Comparison of ENCODE assay signal across 15 cellular contexts in the genomic region with DNA sequence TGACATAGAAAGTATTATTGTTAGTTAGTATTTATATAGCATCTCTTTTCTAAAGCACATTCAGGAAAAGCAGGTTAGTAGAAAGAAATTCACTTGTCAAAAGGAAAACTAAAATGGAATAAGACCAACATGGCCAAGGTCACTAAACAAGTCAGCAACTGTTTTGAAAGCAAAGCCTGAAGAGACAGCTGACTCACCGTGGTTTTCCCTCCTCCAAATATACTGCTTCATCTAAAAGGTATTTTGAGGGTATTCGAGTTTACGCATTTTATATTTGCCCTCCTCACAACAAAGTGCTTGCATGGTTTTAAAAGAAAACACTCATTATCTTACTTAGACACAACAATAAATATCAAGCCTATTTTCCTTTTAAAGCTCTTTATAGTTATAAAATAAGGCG. TPM values are rescaled to one million over a fixed set of nuclear protein-coding genes. Genes with fewer than 3 reads are reported as not detected.
DNase-seq lines count a peak whose midpoint lies in the region; ATAC-seq and TF ChIP-seq lines count a peak whose summit lies in the region.
"Had no signal": no experiment of that assay in that cellular context is flagged by ENCODE, and none has a peak within 500 bp of the region (broad histone marks: within the 10 kb centered on the region; RNA-seq: fewer than 3 reads in every experiment).

No MANE protein-coding gene starts in this region.

- DNase-seq in A172 (ENCODE audit: low spot score) = peak; percentile 79
- DNase-seq in HFFc6 = peak; percentile 23
- DNase-seq in amniotic epithelial cell (ENCODE audit: low read depth) = peak; percentile 88
- DNase-seq in glomerular visceral epithelial cell (ENCODE audit: extremely low spot score) = peak; percentile 59
- DNase-seq in CD4-positive, alpha-beta memory T cell = no peak
- no peak for DNase-seq in CD4-positive, alpha-beta T cell
- DNase-seq in amygdala (lab: John Stamatoyannopoulos, UW) = no peak
- DNase-seq in stomach = no peak
- DNase-seq: activated CD8-positive, alpha-beta T cell treated with anti-CD3 and anti-CD28 coated beads, Interleukin-2, amount 10 ng/mL, durations not matched to agents 7 days and 5 days; effector CD4-positive, alpha-beta T cell; GDM1; NK-92 treated with Interleukin-12 subunit alpha and Interleukin-12 subunit beta, amount 100 ng/mL, for 24 hours had no signal

- TF ChIP-seq EP300 in stomach (IDR thresholded peaks at IDR 0.05) = no peak

- H3K9me3 ChIP-seq in CD4-positive, alpha-beta memory T cell (ENCODE audit: control insufficient read depth in 1 of 2, low read length in 2 of 2) = no peaks in the 10 kb centered on the region
- no peaks in the 10 kb centered on the region for H3K9me3 ChIP-seq in CD4-positive, alpha-beta T cell (ENCODE audit: control insufficient read depth, low read length)
- no peaks in the 10 kb centered on the region for H3K9me3 ChIP-seq in stomach

- CTCF ChIA-PET in CD4-positive, alpha-beta memory T cell (lab: Charles Lee; ENCODE audit: partially characterized antibody) = no interaction called here
- CTCF ChIA-PET in CD4-positive, alpha-beta T cell (lab: Charles Lee) = no interaction called here

- H3K27me3 Mint-ChIP-seq in HFFc6 (ENCODE audit: insufficient read depth) = peaks cover 9% of the 10 kb centered on the region
- peaks cover 0 to 3% of the 10 kb centered on the region in 2 donors for H3K27me3 Mint-ChIP-seq in CD4-positive, alpha-beta memory T cell
- peaks cover 21% of the 10 kb centered on the region for H3K27me3 Mint-ChIP-seq in CD4-positive, alpha-beta T cell
- H3K27me3 Mint-ChIP-seq: type B pancreatic cell had no signal

- no peak overlapping the region for H3K4me3 ChIP-seq in CD4-positive, alpha-beta memory T cell (ENCODE audit: low read length in 2 of 2)
- H3K4me3 ChIP-seq in stomach = no peak overlapping the region

- intact Hi-C loops in CD4-positive, alpha-beta memory T cell (cut with micrococcal nuclease) = no loop called here
- intact Hi-C loops in CD4-positive, alpha-beta T cell (cut with DNase I, micrococcal nuclease) = no loop called here
- intact Hi-C loops in stomach (cut with DNase I; ENCODE audit: low total_unique reads) = no loop called here

- ATAC-seq in CD4-positive, alpha-beta T cell (ENCODE audit: poor library complexity) = no peak
- ATAC-seq: activated CD8-positive, alpha-beta T cell treated with anti-CD3 and anti-CD28 coated beads, Interleukin-2, amount 10 ng/mL, durations not matched to agents 7 days and 5 days had no signal

- H3K4me3 Mint-ChIP-seq in HFFc6 = no peak overlapping the region
- H3K4me3 Mint-ChIP-seq in CD4-positive, alpha-beta memory T cell = no peak overlapping the region
- no peak overlapping the region for H3K4me3 Mint-ChIP-seq in CD4-positive, alpha-beta T cell
- H3K4me3 Mint-ChIP-seq: activated CD8-positive, alpha-beta T cell treated with anti-CD3 and anti-CD28 coated beads, Interleukin-2, amount 10 ng/mL, durations not matched to agents 7 days and 5 days; activated naive CD4-positive, alpha-beta T cell treated with anti-CD3 and anti-CD28 coated beads, Interleukin-2, amount 50 U/mL, for 24 hours; T-helper 2 cell treated with Interferon-gamma antibody and Interleukin-4, amounts not matched to agents 5 μg/mL and 100 μg/mL, for 36 hours; type B pancreatic cell had no signal

- H3K36me3 Mint-ChIP-seq in HFFc6 (ENCODE audit: low read depth) = no peaks in the 10 kb centered on the region
- H3K36me3 Mint-ChIP-seq in CD4-positive, alpha-beta memory T cell = no peaks in the 10 kb centered on the region
- H3K36me3 Mint-ChIP-seq in CD4-positive, alpha-beta T cell (ENCODE audit: low read depth) = no peaks in the 10 kb centered on the region
- H3K36me3 Mint-ChIP-seq: activated naive CD4-positive, alpha-beta T cell treated with anti-CD3 and anti-CD28 coated beads, Interleukin-2, amount 50 U/mL, for 24 hours; type B pancreatic cell had no signal

- H3K27me3 ChIP-seq in CD4-positive, alpha-beta memory T cell (ENCODE audit: insufficient read depth, low read length) = no peaks in the 10 kb centered on the region
- no peaks in the 10 kb centered on the region for H3K27me3 ChIP-seq in CD4-positive, alpha-beta T cell (ENCODE audit: control insufficient read depth, insufficient read depth, low read length)
- no peaks in the 10 kb centered on the region for H3K27me3 ChIP-seq in stomach

- WGBS in stomach, 5 donors = 65 to 76% (median 69%) methylated on average over 4 of the region's 4 CpGs

- no peak overlapping the region for H3K27ac ChIP-seq in CD4-positive, alpha-beta memory T cell (ENCODE audit: low read depth, low read length)
- no peak overlapping the region for H3K27ac ChIP-seq in CD4-positive, alpha-beta T cell (ENCODE audit: low read depth, low read length)
- H3K27ac ChIP-seq in stomach = no peak overlapping the region

- no peaks in the 10 kb centered on the region for H3K4me1 ChIP-seq in CD4-positive, alpha-beta memory T cell (ENCODE audit: insufficient read depth, low read length)
- no peaks in the 10 kb centered on the region for H3K4me1 ChIP-seq in stomach

- TF ChIP-seq CTCF in HFFc6 (IDR thresholded peaks at IDR 0.05) (no peak), stomach (IDR thresholded peaks at IDR 0.05) (no peak)
- TF ChIP-seq CTCF in CD4-positive, alpha-beta T cell (IDR thresholded peaks at IDR 0.05) = no peak

- POLR2A ChIA-PET in CD4-positive, alpha-beta memory T cell (lab: Charles Lee; ENCODE audit: partially characterized antibody) = no interaction called here
- POLR2A ChIA-PET in CD4-positive, alpha-beta T cell (lab: Charles Lee) = no interaction called here

- H3K4me1 Mint-ChIP-seq in HFFc6 (ENCODE audit: low read depth) = no peaks in the 10 kb centered on the region
- no peaks in the 10 kb centered on the region for H3K4me1 Mint-ChIP-seq in CD4-positive, alpha-beta memory T cell
- no peaks in the 10 kb centered on the region for H3K4me1 Mint-ChIP-seq in CD4-positive, alpha-beta T cell (ENCODE audit: low read depth)
- H3K4me1 Mint-ChIP-seq: activated naive CD4-positive, alpha-beta T cell treated with anti-CD3 and anti-CD28 coated beads, Interleukin-2, amount 50 U/mL, for 24 hours had no signal

- H3K27ac Mint-ChIP-seq in HFFc6 = no peak overlapping the region
- no peak overlapping the region for H3K27ac Mint-ChIP-seq in CD4-positive, alpha-beta memory T cell
- no peak overlapping the region for H3K27ac Mint-ChIP-seq in CD4-positive, alpha-beta T cell
- H3K27ac Mint-ChIP-seq: activated CD8-positive, alpha-beta T cell treated with anti-CD3 and anti-CD28 coated beads, Interleukin-2, amount 10 ng/mL, durations not matched to agents 7 days and 5 days; activated naive CD4-positive, alpha-beta T cell treated with anti-CD3 and anti-CD28 coated beads, Interleukin-2, amount 50 U/mL, for 24 hours; T-helper 2 cell treated with Interferon-gamma antibody and Interleukin-4, amounts not matched to agents 5 μg/mL and 100 μg/mL, for 36 hours; type B pancreatic cell had no signal

- H3K36me3 ChIP-seq in CD4-positive, alpha-beta memory T cell (ENCODE audit: insufficient read depth, low read length) = no peaks in the 10 kb centered on the region
- no peaks in the 10 kb centered on the region for H3K36me3 ChIP-seq in stomach

- H3K9me3 Mint-ChIP-seq in HFFc6 = no peaks in the 10 kb centered on the region
- peaks cover 0 to 1% (median 0%) of the 10 kb centered on the region in 8 donors for H3K9me3 Mint-ChIP-seq in CD4-positive, alpha-beta memory T cell
- H3K9me3 Mint-ChIP-seq in CD4-positive, alpha-beta T cell = no peaks in the 10 kb centered on the region
- H3K9me3 Mint-ChIP-seq: activated naive CD4-positive, alpha-beta T cell treated with anti-CD3 and anti-CD28 coated beads, Interleukin-2, amount 50 U/mL, for 24 hours; T-helper 2 cell treated with Interferon-gamma antibody and Interleukin-4, amounts not matched to agents 5 μg/mL and 100 μg/mL, for 36 hours; type B pancreatic cell had no signal

- no peak for TF ChIP-seq POLR2A in stomach (IDR thresholded peaks at IDR 0.05)

RNA-seq across cellular contexts. Expression of a gene that starts 24.0 kb away (rescaled TPM):
- total RNA-seq in A172 (2014; rRNA removed; shearing (Covaris generic)) = 0.22 TPM in 1 of 2 replicates, not detected in the other
- total RNA-seq in HFFc6 (2021; fragmentation: NEBNext Ultra II Directional; extraction: Animal tissue kit (Norgen Biotek cat#: 25700)) = under 1 TPM in 5 of 6 experiments, not detected in 1; 0.08 to 0.26 (median 0.22) TPM
- not detected for total RNA-seq in CD4-positive, alpha-beta memory T cell
- polyA plus RNA-seq in CD4-positive, alpha-beta memory T cell = not detected
- not detected for total RNA-seq in CD4-positive, alpha-beta T cell
- 10 to 100 TPM in 1 of 5 donors, 1 to 10 TPM in 3, not detected in 1; 1.8 to 41.4 (median 2.8) TPM for total RNA-seq in stomach
- polyA plus RNA-seq in stomach = 1 to 10 TPM; 2.2 to 8.5 (median 8.1) TPM
- total RNA-seq: activated CD8-positive, alpha-beta T cell treated with anti-CD3 and anti-CD28 coated beads, Interleukin-2, amount 10 ng/mL, durations not matched to agents 7 days and 5 days had no signal

Comparison
In these comparisons a context has a peak if more than half of its experiments do, and no peak if none do; other contexts are left out.
1. DNase-seq: peak in A172 (single experiment), HFFc6 (single experiment), amniotic epithelial cell (single experiment) and glomerular visceral epithelial cell (single experiment); none in CD4-positive, alpha-beta memory T cell (0 of 5), CD4-positive, alpha-beta T cell (0 of 10), amygdala (0 of 56) and stomach (single experiment).